8 cellular contexts compared by ENCODE assay signal in genomic region chr9:82012255-82012654, GRCh38. TPM values are rescaled to one million over a fixed set of nuclear protein-coding genes. Genes with fewer than 3 reads are reported as not detected.
"Had no signal": no experiment of that assay in that cellular context is flagged by ENCODE, and none has a peak within 500 bp of the region (broad histone marks: within the 10 kb centered on the region; RNA-seq: fewer than 3 reads in every experiment).

No MANE protein-coding gene starts in this region.

- H3K27ac ChIP-seq: HL-60 had no signal

- H3K4me3 ChIP-seq: K562 had no signal

- FAIRE-seq: HepG2, HTR-8/SVneo, K562 had no signal

- DNase-seq: IMR-90, KBM-7 had no signal

- ATAC-seq: HepG2, K562 had no signal

RNA-seq across cellular contexts. Expression of gene SPATA31D1, which starts 23.7 kb away (rescaled TPM):
- total RNA-seq: HepG2, HT1080, IMR-90, K562 had no signal
- polyA plus RNA-seq: HepG2, IgD-negative memory B cell, IMR-90, K562 had no signal
